Comparison of ENCODE assay signal across 26 cellular contexts in genomic region chr13:90016688-90017087, GRCh38.
"Had no signal": no experiment of that assay in that cellular context is flagged by ENCODE, and none has a peak within 500 bp of the region (broad histone marks: within the 10 kb centered on the region; RNA-seq: fewer than 3 reads in every experiment).

No MANE protein-coding gene starts in this region.

- ATAC-seq: stimulated activated effector memory CD8-positive, alpha-beta T cell treated with anti-CD3 and anti-CD28 coated beads, Interleukin-12 subunit alpha, Interleukin-12 subunit beta, amount 100 ng/mL, for 72 hours; stimulated activated memory B cell treated with anti-CD40 and anti-IgM and Interleukin-4, amounts not matched to agents 10 μg/mL and 1 μg/mL and 100 μg/mL, for 72 hours; stimulated activated naive B cell treated with anti-CD40 and anti-IgM and Interleukin-4, amounts not matched to agents 10 μg/mL and 1 μg/mL and 100 μg/mL, for 72 hours; stimulated activated naive CD8-positive, alpha-beta T cell treated with anti-CD3 and anti-CD28 coated beads, Interleukin-15, amount 100 ng/mL, for 72 hours; stimulated activated naive CD8-positive, alpha-beta T cell treated with anti-CD3 and anti-CD28 coated beads, Interleukin-15, Interleukin-2, amounts not matched to agents 100 U/mL and 50 U/mL, for 24 hours; upper lobe of right lung had no signal

- H3K27ac ChIP-seq: stomach, suprapubic skin, thoracic aorta, thyroid gland, tibial artery, tibial nerve, transverse colon, upper lobe of left lung, upper lobe of right lung, uterus, vagina had no signal

- H3K27me3 ChIP-seq: stomach, suprapubic skin, thyroid gland, tibial artery, tibial nerve, transverse colon, upper lobe of left lung, upper lobe of right lung, uterus, vagina had no signal

- FAIRE-seq: urothelium cell line had no signal

- H3K36me3 ChIP-seq: stomach, suprapubic skin, thoracic aorta, thyroid gland, tibial artery, tibial nerve, transverse colon, upper lobe of left lung, upper lobe of right lung, uterus, vagina had no signal

- H3K4me3 ChIP-seq: stomach, suprapubic skin, thoracic aorta, thyroid gland, tibial artery, tibial nerve, transverse colon, upper lobe of left lung, upper lobe of right lung, uterus, vagina had no signal

- H3K9me3 ChIP-seq: suprapubic skin, thoracic aorta, thyroid gland, transverse colon, upper lobe of left lung, upper lobe of right lung, uterus, vagina had no signal

- DNase-seq: stimulated activated CD4-positive, alpha-beta T cell treated with anti-CD3 and anti-CD28 coated beads, Interleukin-2, amount 100 ng/mL, for 48 hours; stimulated activated CD4-positive, alpha-beta T cell treated with anti-CD3 and anti-CD28 coated beads, Interleukin-4, amount 100 ng/mL, for 1 hour; stimulated activated CD4-positive, alpha-beta T cell treated with anti-CD3 and anti-CD28 coated beads, Interleukin-4, amount 100 ng/mL, for 24 hours; stimulated activated CD4-positive, alpha-beta T cell treated with anti-CD3 and anti-CD28 coated beads, Interleukin-4, amount 100 ng/mL, for 4 hours; stimulated activated CD8-positive, alpha-beta memory T cell treated with anti-CD3 and anti-CD28 coated beads, Interleukin-4, amount 100 ng/mL, for 48 hours; stimulated activated naive B cell treated with anti-CD40 and anti-IgM and Interleukin-4, amounts not matched to agents 10 μg/mL and 1 μg/mL and 100 μg/mL, for 72 hours; stimulated activated naive CD4-positive, alpha-beta T cell; stimulated activated naive CD4-positive, alpha-beta T cell treated with Interleukin-2 at 50 U/mL for 16 hours; stimulated activated naive CD8-positive, alpha-beta T cell treated with anti-CD3 and anti-CD28 coated beads, Interleukin-15, amount 100 ng/mL, for 72 hours; stimulated activated naive CD8-positive, alpha-beta T cell treated with anti-CD3 and anti-CD28 coated beads, Interleukin-15, Interleukin-2, amounts not matched to agents 100 U/mL and 50 U/mL, for 24 hours; stomach; substantia nigra; thyroid gland; tibial artery; transverse colon; trophoblast cell; upper lobe of left lung; upper lobe of right lung; uterus had no signal

- H3K4me1 ChIP-seq: stomach, suprapubic skin, thyroid gland, tibial artery, tibial nerve, transverse colon, upper lobe of left lung, upper lobe of right lung, uterus, vagina had no signal
